In the genomic region with DNA sequence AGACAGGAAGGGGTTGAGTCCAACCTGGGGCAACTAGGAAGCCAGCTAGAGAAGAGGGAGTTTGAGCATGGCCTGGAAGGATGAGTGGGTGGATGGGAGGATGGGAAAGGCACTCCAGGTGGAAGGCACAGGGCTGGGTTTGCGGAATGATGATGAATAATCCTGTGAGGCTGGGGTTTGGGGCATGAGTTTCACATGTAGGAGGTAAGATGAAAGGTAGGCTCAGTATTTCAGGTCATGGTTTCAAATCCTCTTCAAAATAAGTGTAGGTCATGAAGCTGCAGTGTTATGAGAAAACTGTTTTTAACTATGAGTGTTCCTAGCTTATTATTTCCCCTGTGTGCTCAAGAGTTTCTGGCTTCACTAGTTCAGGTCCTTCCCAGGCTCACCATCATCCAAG, we compare ENCODE assay signal across 1 cellular context.
TF ChIP-seq lines count a peak whose summit lies in the region.

No MANE protein-coding gene starts in this region.

TF ChIP-seq in GM12878, 131 proteins besides CTCF, POLR2A, EP300 and RAD21 (continued from another document and continues in another):
- TF ChIP-seq, protein P1, sequence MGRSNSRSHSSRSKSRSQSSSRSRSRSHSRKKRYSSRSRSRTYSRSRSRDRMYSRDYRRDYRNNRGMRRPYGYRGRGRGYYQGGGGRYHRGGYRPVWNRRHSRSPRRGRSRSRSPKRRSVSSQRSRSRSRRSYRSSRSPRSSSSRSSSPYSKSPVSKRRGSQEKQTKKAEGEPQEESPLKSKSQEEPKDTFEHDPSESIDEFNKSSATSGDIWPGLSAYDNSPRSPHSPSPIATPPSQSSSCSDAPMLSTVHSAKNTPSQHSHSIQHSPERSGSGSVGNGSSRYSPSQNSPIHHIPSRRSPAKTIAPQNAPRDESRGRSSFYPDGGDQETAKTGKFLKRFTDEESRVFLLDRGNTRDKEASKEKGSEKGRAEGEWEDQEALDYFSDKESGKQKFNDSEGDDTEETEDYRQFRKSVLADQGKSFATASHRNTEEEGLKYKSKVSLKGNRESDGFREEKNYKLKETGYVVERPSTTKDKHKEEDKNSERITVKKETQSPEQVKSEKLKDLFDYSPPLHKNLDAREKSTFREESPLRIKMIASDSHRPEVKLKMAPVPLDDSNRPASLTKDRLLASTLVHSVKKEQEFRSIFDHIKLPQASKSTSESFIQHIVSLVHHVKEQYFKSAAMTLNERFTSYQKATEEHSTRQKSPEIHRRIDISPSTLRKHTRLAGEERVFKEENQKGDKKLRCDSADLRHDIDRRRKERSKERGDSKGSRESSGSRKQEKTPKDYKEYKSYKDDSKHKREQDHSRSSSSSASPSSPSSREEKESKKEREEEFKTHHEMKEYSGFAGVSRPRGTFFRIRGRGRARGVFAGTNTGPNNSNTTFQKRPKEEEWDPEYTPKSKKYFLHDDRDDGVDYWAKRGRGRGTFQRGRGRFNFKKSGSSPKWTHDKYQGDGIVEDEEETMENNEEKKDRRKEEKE (IDR thresholded peaks at IDR 0.05): no peak
- TF ChIP-seq KLF5 (IDR thresholded peaks at IDR 0.05; ENCODE audit: partially characterized antibody) (no peak), RCOR1 (conservative IDR thresholded peaks at IDR 0.05; ENCODE audit: low read depth, low read length) (no peak), ETV6 (conservative IDR thresholded peaks at IDR 0.05 in 1 of 2, IDR thresholded peaks at IDR 0.05 in 1 of 2; ENCODE audit: borderline replicate concordance in 1 of 2, low read depth in 1 of 2) (peak in 1 of 2 experiments; percentile 37; a peak in 1 of 4 replicates), GATAD2B (conservative IDR thresholded peaks at IDR 0.05; ENCODE audit: low read depth) (no peak), SREBF2 (IDR thresholded peaks at IDR 0.05; ENCODE audit: low read length) (no peak), ZNF217 (IDR thresholded peaks at IDR 0.05) (no peak), SUPT20H (IDR thresholded peaks at IDR 0.05; ENCODE audit: borderline replicate concordance, control insufficient read depth, low read depth, low read length) (no peak), CHD2 (IDR thresholded peaks at IDR 0.05; ENCODE audit: borderline replicate concordance, low read depth, low read length) (no peak), NBN (IDR thresholded peaks at IDR 0.05) (0 out of 2 replicates have a peak, but pooled peaks have one; percentile 43), RFX5 (IDR thresholded peaks at IDR 0.05; ENCODE audit: low read depth, low read length) (no peak), YY1 (IDR thresholded peaks at IDR 0.05; ENCODE audit: low read depth, low read length) (no peak), ASH2L (IDR thresholded peaks at IDR 0.05; ENCODE audit: borderline replicate concordance, low read depth) (no peak), MYB (IDR thresholded peaks at IDR 0.05; ENCODE audit: borderline replicate concordance, low read depth, low read length) (no peak), EZH2 (IDR thresholded peaks at IDR 0.05; ENCODE audit: borderline replicate concordance, control insufficient read depth, low read depth, low read length) (no peak), SMC3 (IDR thresholded peaks at IDR 0.05; ENCODE audit: borderline replicate concordance, low read length) (no peak), CBX3 (IDR thresholded peaks at IDR 0.05; ENCODE audit: borderline replicate concordance, low read depth) (no peak), RBBP5 (conservative IDR thresholded peaks at IDR 0.05) (no peak), JUND (IDR thresholded peaks at IDR 0.05; ENCODE audit: low read depth, low read length) (no peak), EGR1 (IDR thresholded peaks at IDR 0.05; ENCODE audit: borderline replicate concordance in 1 of 2, low read depth in 2 of 2, low read length in 2 of 2) (peak in 1 of 2 experiments; percentile 87; a peak in 2 of 3 replicates), TARDBP (IDR thresholded peaks at IDR 0.05; ENCODE audit: borderline replicate concordance) (no peak), HDGF (IDR thresholded peaks at IDR 0.05) (no peak; the same call in 1 of the 2 replicates), TAF1 (IDR thresholded peaks at IDR 0.05; ENCODE audit: borderline replicate concordance, low read depth, low read length) (no peak), SUZ12 (IDR thresholded peaks at IDR 0.05; ENCODE audit: unreplicated experiment) (no peak), SMARCA5 (IDR thresholded peaks at IDR 0.05) (no peak), GABPA (IDR thresholded peaks at IDR 0.05; ENCODE audit: low read depth) (no peak), RB1 (IDR thresholded peaks at IDR 0.05; ENCODE audit: borderline replicate concordance) (no peak), NRF1 (conservative IDR thresholded peaks at IDR 0.05; ENCODE audit: low read depth, low read length) (no peak), ZNF24 (IDR thresholded peaks at IDR 0.05) (no peak), ZNF274 (IDR thresholded peaks at IDR 0.05; ENCODE audit: insufficient read depth, insufficient read length) (no peak), BHLHE40 (IDR thresholded peaks at IDR 0.05; ENCODE audit: borderline replicate concordance in 1 of 2, low read depth in 2 of 2, low read length in 1 of 2) (peak; percentile 9 to 31; a peak in 2 of 4 replicates), IRF3 (IDR thresholded peaks at IDR 0.05) (no peak), MYC (IDR thresholded peaks at IDR 0.05; ENCODE audit: insufficient read depth, insufficient read length, insufficient replicate concordance, low read length, severe bottlenecking) (no peak), FOXM1 (IDR thresholded peaks at IDR 0.05; ENCODE audit: low read depth, low read length) (no peak)
- TF ChIP-seq, protein P2, sequence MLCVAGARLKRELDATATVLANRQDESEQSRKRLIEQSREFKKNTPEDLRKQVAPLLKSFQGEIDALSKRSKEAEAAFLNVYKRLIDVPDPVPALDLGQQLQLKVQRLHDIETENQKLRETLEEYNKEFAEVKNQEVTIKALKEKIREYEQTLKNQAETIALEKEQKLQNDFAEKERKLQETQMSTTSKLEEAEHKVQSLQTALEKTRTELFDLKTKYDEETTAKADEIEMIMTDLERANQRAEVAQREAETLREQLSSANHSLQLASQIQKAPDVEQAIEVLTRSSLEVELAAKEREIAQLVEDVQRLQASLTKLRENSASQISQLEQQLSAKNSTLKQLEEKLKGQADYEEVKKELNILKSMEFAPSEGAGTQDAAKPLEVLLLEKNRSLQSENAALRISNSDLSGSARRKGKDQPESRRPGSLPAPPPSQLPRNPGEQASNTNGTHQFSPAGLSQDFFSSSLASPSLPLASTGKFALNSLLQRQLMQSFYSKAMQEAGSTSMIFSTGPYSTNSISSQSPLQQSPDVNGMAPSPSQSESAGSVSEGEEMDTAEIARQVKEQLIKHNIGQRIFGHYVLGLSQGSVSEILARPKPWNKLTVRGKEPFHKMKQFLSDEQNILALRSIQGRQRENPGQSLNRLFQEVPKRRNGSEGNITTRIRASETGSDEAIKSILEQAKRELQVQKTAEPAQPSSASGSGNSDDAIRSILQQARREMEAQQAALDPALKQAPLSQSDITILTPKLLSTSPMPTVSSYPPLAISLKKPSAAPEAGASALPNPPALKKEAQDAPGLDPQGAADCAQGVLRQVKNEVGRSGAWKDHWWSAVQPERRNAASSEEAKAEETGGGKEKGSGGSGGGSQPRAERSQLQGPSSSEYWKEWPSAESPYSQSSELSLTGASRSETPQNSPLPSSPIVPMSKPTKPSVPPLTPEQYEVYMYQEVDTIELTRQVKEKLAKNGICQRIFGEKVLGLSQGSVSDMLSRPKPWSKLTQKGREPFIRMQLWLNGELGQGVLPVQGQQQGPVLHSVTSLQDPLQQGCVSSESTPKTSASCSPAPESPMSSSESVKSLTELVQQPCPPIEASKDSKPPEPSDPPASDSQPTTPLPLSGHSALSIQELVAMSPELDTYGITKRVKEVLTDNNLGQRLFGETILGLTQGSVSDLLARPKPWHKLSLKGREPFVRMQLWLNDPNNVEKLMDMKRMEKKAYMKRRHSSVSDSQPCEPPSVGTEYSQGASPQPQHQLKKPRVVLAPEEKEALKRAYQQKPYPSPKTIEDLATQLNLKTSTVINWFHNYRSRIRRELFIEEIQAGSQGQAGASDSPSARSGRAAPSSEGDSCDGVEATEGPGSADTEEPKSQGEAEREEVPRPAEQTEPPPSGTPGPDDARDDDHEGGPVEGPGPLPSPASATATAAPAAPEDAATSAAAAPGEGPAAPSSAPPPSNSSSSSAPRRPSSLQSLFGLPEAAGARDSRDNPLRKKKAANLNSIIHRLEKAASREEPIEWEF (IDR thresholded peaks at IDR 0.05; ENCODE audit: insufficient replicate concordance, low read depth, low read length): no peak
- TF ChIP-seq, protein P3, sequence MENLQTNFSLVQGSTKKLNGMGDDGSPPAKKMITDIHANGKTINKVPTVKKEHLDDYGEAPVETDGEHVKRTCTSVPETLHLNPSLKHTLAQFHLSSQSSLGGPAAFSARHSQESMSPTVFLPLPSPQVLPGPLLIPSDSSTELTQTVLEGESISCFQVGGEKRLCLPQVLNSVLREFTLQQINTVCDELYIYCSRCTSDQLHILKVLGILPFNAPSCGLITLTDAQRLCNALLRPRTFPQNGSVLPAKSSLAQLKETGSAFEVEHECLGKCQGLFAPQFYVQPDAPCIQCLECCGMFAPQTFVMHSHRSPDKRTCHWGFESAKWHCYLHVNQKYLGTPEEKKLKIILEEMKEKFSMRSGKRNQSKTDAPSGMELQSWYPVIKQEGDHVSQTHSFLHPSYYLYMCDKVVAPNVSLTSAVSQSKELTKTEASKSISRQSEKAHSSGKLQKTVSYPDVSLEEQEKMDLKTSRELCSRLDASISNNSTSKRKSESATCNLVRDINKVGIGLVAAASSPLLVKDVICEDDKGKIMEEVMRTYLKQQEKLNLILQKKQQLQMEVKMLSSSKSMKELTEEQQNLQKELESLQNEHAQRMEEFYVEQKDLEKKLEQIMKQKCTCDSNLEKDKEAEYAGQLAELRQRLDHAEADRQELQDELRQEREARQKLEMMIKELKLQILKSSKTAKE (IDR thresholded peaks at IDR 0.05; ENCODE audit: low read depth, poor library complexity, severe bottlenecking): no peak
- TF ChIP-seq, protein P4, sequence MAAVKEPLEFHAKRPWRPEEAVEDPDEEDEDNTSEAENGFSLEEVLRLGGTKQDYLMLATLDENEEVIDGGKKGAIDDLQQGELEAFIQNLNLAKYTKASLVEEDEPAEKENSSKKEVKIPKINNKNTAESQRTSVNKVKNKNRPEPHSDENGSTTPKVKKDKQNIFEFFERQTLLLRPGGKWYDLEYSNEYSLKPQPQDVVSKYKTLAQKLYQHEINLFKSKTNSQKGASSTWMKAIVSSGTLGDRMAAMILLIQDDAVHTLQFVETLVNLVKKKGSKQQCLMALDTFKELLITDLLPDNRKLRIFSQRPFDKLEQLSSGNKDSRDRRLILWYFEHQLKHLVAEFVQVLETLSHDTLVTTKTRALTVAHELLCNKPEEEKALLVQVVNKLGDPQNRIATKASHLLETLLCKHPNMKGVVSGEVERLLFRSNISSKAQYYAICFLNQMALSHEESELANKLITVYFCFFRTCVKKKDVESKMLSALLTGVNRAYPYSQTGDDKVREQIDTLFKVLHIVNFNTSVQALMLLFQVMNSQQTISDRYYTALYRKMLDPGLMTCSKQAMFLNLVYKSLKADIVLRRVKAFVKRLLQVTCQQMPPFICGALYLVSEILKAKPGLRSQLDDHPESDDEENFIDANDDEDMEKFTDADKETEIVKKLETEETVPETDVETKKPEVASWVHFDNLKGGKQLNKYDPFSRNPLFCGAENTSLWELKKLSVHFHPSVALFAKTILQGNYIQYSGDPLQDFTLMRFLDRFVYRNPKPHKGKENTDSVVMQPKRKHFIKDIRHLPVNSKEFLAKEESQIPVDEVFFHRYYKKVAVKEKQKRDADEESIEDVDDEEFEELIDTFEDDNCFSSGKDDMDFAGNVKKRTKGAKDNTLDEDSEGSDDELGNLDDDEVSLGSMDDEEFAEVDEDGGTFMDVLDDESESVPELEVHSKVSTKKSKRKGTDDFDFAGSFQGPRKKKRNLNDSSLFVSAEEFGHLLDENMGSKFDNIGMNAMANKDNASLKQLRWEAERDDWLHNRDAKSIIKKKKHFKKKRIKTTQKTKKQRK (IDR thresholded peaks at IDR 0.05; ENCODE audit: low read depth, low read length): no peak
- TF ChIP-seq, protein P5, sequence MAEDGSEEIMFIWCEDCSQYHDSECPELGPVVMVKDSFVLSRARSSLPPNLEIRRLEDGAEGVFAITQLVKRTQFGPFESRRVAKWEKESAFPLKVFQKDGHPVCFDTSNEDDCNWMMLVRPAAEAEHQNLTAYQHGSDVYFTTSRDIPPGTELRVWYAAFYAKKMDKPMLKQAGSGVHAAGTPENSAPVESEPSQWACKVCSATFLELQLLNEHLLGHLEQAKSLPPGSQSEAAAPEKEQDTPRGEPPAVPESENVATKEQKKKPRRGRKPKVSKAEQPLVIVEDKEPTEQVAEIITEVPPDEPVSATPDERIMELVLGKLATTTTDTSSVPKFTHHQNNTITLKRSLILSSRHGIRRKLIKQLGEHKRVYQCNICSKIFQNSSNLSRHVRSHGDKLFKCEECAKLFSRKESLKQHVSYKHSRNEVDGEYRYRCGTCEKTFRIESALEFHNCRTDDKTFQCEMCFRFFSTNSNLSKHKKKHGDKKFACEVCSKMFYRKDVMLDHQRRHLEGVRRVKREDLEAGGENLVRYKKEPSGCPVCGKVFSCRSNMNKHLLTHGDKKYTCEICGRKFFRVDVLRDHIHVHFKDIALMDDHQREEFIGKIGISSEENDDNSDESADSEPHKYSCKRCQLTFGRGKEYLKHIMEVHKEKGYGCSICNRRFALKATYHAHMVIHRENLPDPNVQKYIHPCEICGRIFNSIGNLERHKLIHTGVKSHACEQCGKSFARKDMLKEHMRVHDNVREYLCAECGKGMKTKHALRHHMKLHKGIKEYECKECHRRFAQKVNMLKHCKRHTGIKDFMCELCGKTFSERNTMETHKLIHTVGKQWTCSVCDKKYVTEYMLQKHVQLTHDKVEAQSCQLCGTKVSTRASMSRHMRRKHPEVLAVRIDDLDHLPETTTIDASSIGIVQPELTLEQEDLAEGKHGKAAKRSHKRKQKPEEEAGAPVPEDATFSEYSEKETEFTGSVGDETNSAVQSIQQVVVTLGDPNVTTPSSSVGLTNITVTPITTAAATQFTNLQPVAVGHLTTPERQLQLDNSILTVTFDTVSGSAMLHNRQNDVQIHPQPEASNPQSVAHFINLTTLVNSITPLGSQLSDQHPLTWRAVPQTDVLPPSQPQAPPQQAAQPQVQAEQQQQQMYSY (CRISPR knock-in tag; IDR thresholded peaks at IDR 0.05): no peak
- TF ChIP-seq, protein P6, sequence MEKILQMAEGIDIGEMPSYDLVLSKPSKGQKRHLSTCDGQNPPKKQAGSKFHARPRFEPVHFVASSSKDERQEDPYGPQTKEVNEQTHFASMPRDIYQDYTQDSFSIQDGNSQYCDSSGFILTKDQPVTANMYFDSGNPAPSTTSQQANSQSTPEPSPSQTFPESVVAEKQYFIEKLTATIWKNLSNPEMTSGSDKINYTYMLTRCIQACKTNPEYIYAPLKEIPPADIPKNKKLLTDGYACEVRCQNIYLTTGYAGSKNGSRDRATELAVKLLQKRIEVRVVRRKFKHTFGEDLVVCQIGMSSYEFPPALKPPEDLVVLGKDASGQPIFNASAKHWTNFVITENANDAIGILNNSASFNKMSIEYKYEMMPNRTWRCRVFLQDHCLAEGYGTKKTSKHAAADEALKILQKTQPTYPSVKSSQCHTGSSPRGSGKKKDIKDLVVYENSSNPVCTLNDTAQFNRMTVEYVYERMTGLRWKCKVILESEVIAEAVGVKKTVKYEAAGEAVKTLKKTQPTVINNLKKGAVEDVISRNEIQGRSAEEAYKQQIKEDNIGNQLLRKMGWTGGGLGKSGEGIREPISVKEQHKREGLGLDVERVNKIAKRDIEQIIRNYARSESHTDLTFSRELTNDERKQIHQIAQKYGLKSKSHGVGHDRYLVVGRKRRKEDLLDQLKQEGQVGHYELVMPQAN (conservative IDR thresholded peaks at IDR 0.05): no peak
